ENCODE assay signal across 10 cellular contexts in the genomic region with DNA sequence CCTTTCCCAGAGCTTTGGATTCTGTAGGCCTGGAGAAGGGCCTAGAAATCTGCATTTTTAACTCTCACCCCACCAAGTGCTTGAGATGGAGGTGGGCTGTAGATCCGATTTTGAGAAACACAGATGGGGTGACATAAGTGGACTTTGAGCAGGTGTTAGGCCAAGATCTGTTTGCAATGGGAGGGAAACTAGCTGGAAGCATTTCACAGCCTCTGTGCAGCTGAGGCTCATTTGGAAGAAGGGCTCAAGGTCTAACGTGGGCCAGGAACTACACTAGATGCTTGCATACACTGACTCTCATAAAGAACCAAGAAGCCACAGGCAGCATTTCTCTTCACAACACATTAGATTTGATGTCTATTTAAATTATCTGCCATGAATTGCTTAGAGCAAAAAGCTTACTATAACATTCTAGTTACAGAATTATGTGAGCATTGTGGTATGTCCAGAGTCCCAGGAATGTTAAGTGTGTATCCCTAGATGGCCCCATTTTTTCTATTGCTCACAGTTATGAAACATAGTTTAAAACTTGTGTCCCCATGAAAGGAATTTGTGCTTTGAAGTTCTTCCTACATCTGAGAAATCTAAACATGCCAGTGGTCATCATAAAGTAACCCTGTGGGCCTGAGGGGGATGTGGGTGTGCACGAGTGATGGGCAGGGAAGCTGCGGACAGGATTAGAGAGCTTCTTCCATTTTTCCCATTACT.
DNase-seq lines count a peak whose midpoint lies in the region; TF ChIP-seq lines count a peak whose summit lies in the region.
"Had no signal": no experiment of that assay in that cellular context is flagged by ENCODE, and none has a peak within 500 bp of the region (broad histone marks: within the 10 kb centered on the region; RNA-seq: fewer than 3 reads in every experiment).

No MANE protein-coding gene starts in this region.

- peak overlapping the region; percentile 70 for H3K27ac Mint-ChIP-seq in Calu3 (ENCODE audit: unreplicated experiment)

- no peaks in the 10 kb centered on the region for H3K9me3 ChIP-seq in osteoblast (ENCODE audit: low read depth, low read length)

- H3K36me3 ChIP-seq in osteoblast (ENCODE audit: insufficient read depth, low read length), result no peaks in the 10 kb centered on the region

- H2AFZ ChIP-seq in osteoblast (ENCODE audit: low read length), result no peak overlapping the region

- no peak overlapping the region for H3K4me3 Mint-ChIP-seq in Calu3 (ENCODE audit: low read depth, unreplicated experiment)

- H3K36me3 Mint-ChIP-seq in Calu3 (ENCODE audit: insufficient read depth, unreplicated experiment), result peaks cover 7% of the 10 kb centered on the region

- H3K27ac ChIP-seq in osteoblast (ENCODE audit: low read depth, low read length), result peak overlapping the region; percentile 99

- no peaks in the 10 kb centered on the region for H4K20me1 ChIP-seq in osteoblast (ENCODE audit: insufficient read depth, low read length)

- no TSS peak for BruUV-seq in Calu3 (replicated peaks; lab: Mats Ljungman, UMichigan)

- DNase-seq in Calu3, result no peak
- DNase-seq in M059J (ENCODE audit: low read depth), result peak; percentile 71
- peak; percentile 49 for DNase-seq in fibroblast of mammary gland (ENCODE audit: low read depth)
- DNase-seq in osteoblast (ENCODE audit: insufficient read length, low spot score, missing footprints), result peak; percentile 92
- DNase-seq in foreskin melanocyte, result no peak
- DNase-seq in LoVo (ENCODE audit: low spot score), result no peak
- DNase-seq in SKM-1 treated with dmso at 0.1 percent for 144 hours (lab: John Stamatoyannopoulos, UW; ENCODE audit: unreplicated experiment), result no peak
- no peak for DNase-seq in GM20000 (ENCODE audit: low spot score)
- DNase-seq: GF-D8, NCI-H526 treated with DMSO at 0.1 percent for 48 hours had no signal

- no peaks in the 10 kb centered on the region for H3K27me3 Mint-ChIP-seq in Calu3 (ENCODE audit: unreplicated experiment)

- peaks cover 53% of the 10 kb centered on the region for H3K4me1 ChIP-seq in osteoblast (ENCODE audit: insufficient read depth, low read length)

- no peak for TF ChIP-seq CTCF in Calu3 (IDR thresholded peaks at IDR 0.05; ENCODE audit: unreplicated experiment)
- TF ChIP-seq CTCF in fibroblast of mammary gland (conservative IDR thresholded peaks at IDR 0.05; ENCODE audit: control insufficient read depth, insufficient read depth, low read depth, low read length), result no peak
- no peak for TF ChIP-seq CTCF in osteoblast (IDR thresholded peaks at IDR 0.05; ENCODE audit: extremely low read depth, low read depth, low read length)
- TF ChIP-seq CTCF in GM20000 (IDR thresholded peaks at IDR 0.05; ENCODE audit: extremely low read depth, missing control alignments), result no peak

- no peak overlapping the region for H3K4me3 ChIP-seq in fibroblast of mammary gland (ENCODE audit: control insufficient read depth, low read depth, low read length)
- H3K4me3 ChIP-seq in osteoblast (ENCODE audit: insufficient read depth, low read length), result no peak overlapping the region

- H3K79me2 ChIP-seq in osteoblast (ENCODE audit: insufficient read depth, low read length), result no peaks in the 10 kb centered on the region

- H3K4me1 Mint-ChIP-seq in Calu3 (ENCODE audit: low read depth, unreplicated experiment), result peaks cover 42% of the 10 kb centered on the region

- intact Hi-C loops in Calu3 (cut with micrococcal nuclease; ENCODE audit: unreplicated experiment), result loop anchor here (2.0 kb wide), 1 partner anchor 99 kb away; no protein-coding TSS in a partner anchor

- CTCF ChIA-PET in Calu3 (lab: Charles Lee), result interaction anchor here (0.7 kb wide), 1 partner anchor 31 kb away, joined by 5 read pairs; no protein-coding TSS in a partner anchor

- peak overlapping the region; percentile 16 for H3K4me2 ChIP-seq in osteoblast (ENCODE audit: insufficient read depth, low read length)

- H3K9me3 Mint-ChIP-seq in Calu3 (ENCODE audit: low read depth, unreplicated experiment), result peaks cover 3% of the 10 kb centered on the region

- H3K27me3 ChIP-seq in osteoblast (ENCODE audit: insufficient read depth, low read length), result no peaks in the 10 kb centered on the region

Comparison
In these comparisons a context has a peak if more than half of its experiments do, and no peak if none do; other contexts are left out.
1. DNase-seq: peak in M059J (single experiment), fibroblast of mammary gland (single experiment) and osteoblast (single experiment); none in Calu3 (single experiment), foreskin melanocyte (single experiment), LoVo (single experiment), SKM-1 treated with dmso at 0.1 percent for 144 hours (single experiment) and GM20000 (single experiment).